In genomic region chr2:19347619-19348562, GRCh38 we compare ENCODE assay signal across 1 cellular context.
A peak's percentile ranks its signal among the peaks of the same experiment; 100 is the strongest.
TF ChIP-seq lines count a peak whose summit lies in the region.

No MANE protein-coding gene starts in this region.

TF ChIP-seq in GM12878, 131 proteins besides CTCF, POLR2A, EP300 and RAD21 (continued from another document):
- peak; percentile 92 for TF ChIP-seq POLR2AphosphoS2 (IDR thresholded peaks at IDR 0.05; ENCODE audit: low read depth, low read length)
- TF ChIP-seq FOXK2 (IDR thresholded peaks at IDR 0.05), result peak; percentile 89
- TF ChIP-seq ESRRA (IDR thresholded peaks at IDR 0.05; ENCODE audit: low read length), result peak; percentile 40; the same call in 1 of the 2 replicates
- peak; percentile 62 for TF ChIP-seq SP1 (IDR thresholded peaks at IDR 0.05; ENCODE audit: low read depth, low read length)
- 0 out of 2 replicates have a peak, but pooled peaks have one; percentile 74 for TF ChIP-seq HDGF (IDR thresholded peaks at IDR 0.05)
- TF ChIP-seq ZBTB40 (IDR thresholded peaks at IDR 0.05; ENCODE audit: borderline replicate concordance), result peak; percentile 17; the same call in 1 of the 2 replicates
- peak; percentile 51; the same call in 1 of the 2 replicates for TF ChIP-seq SMARCA5 (IDR thresholded peaks at IDR 0.05)
- TF ChIP-seq RELA (IDR thresholded peaks at IDR 0.05; ENCODE audit: borderline replicate concordance, partially characterized antibody), result peak; percentile 76
- TF ChIP-seq IKZF2 (IDR thresholded peaks at IDR 0.05), result peak in 1 of 2 experiments; percentile 18; a peak in 1 of 4 replicates
- 0 out of 2 replicates have a peak, but pooled peaks have one; percentile 19 for TF ChIP-seq PAX5 (IDR thresholded peaks at IDR 0.05; ENCODE audit: borderline replicate concordance, low read depth, low read length)
- TF ChIP-seq REST (IDR thresholded peaks at IDR 0.05; ENCODE audit: low read depth, low read length), result 0 out of 2 replicates have a peak, but pooled peaks have one; percentile 4
- peak; percentile 88 for TF ChIP-seq PML (IDR thresholded peaks at IDR 0.05; ENCODE audit: low read length)
